ENCODE assay signal across 21 cellular contexts in the genomic region with DNA sequence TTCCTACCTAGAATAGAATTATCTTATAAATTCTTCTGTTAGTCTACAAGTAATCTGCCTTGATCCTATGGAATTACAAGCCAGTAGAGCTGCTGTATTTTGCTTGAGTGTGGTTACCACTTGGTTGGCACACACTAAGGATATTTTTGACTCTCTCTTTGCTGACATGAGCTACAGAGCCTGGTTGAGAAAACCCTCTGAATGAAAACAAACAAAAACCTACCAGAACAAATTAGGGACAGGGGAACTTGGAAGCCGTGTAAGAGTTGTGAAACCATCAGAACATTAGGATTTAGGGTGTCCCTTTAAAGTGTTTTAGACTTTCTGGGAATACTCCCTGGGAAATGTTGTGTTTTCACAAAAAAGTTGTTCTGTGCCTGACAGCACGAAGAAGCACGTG.
"Had no signal": no experiment of that assay in that cellular context is flagged by ENCODE, and none has a peak within 500 bp of the region (broad histone marks: within the 10 kb centered on the region; RNA-seq: fewer than 3 reads in every experiment).

No MANE protein-coding gene starts in this region.

- H3K4me1 Mint-ChIP-seq: activated CD8-positive, alpha-beta memory T cell treated with anti-CD3 and anti-CD28 coated beads, Interleukin-2, amount 10 ng/mL, durations not matched to agents 7 days and 5 days had no signal

- ATAC-seq: activated CD8-positive, alpha-beta memory T cell treated with anti-CD3 and anti-CD28 coated beads, Interleukin-2, amount 10 ng/mL, durations not matched to agents 7 days and 5 days; natural killer cell treated with Interleukin-12 subunit alpha and Interleukin-12 subunit beta and Interleukin-15 and Interleukin-18, amount 100 ng/mL, for 72 hours had no signal

- H3K4me1 ChIP-seq: adrenal gland, left ventricle myocardium inferior, right atrium auricular region, vagina had no signal

- H3K27ac ChIP-seq: adrenal gland, left ventricle myocardium inferior, right atrium auricular region, spleen, stomach, vagina, VCaP had no signal

- H3K36me3 ChIP-seq: adrenal gland, left ventricle myocardium inferior, right atrium auricular region, spleen, stomach, vagina had no signal

- H3K4me3 ChIP-seq: adrenal gland, left ventricle myocardium inferior, right atrium auricular region, spleen, stomach, vagina had no signal

- H3K27ac Mint-ChIP-seq: activated CD4-positive, alpha-beta memory T cell treated with anti-CD3 and anti-CD28 coated beads for 36 hours; activated CD8-positive, alpha-beta memory T cell treated with anti-CD3 and anti-CD28 coated beads, Interleukin-2, amount 10 ng/mL, durations not matched to agents 7 days and 5 days; activated T-cell treated with anti-CD3 and anti-CD28 coated beads, Interleukin-2, amount 50 U/mL, for 24 hours; dendritic cell treated with granulocyte-macrophage colony-stimulating factor and Interleukin-4, amounts not matched to agents 40 ng/mL and 50 ng/mL, for 4 days; natural killer cell treated with Interleukin-12 subunit alpha and Interleukin-12 subunit beta and Interleukin-15 and Interleukin-18, amount 100 ng/mL, for 72 hours; progenitor cell of endocrine pancreas had no signal

- H3K27me3 ChIP-seq: adrenal gland, right atrium auricular region, stomach, vagina had no signal

- H3K9me3 Mint-ChIP-seq: activated CD4-positive, alpha-beta memory T cell treated with anti-CD3 and anti-CD28 coated beads for 36 hours; activated T-cell treated with anti-CD3 and anti-CD28 coated beads, Interleukin-2, amount 50 U/mL, for 24 hours; dendritic cell treated with granulocyte-macrophage colony-stimulating factor and Interleukin-4, amounts not matched to agents 40 ng/mL and 50 ng/mL, for 4 days; natural killer cell treated with Interleukin-12 subunit alpha and Interleukin-12 subunit beta and Interleukin-15 and Interleukin-18, amount 100 ng/mL, for 72 hours had no signal

- H3K9me3 ChIP-seq: adrenal gland, left ventricle myocardium inferior, right atrium auricular region, SK-N-SH, spleen, stomach, vagina had no signal

- H3K4me3 Mint-ChIP-seq: activated CD4-positive, alpha-beta memory T cell treated with anti-CD3 and anti-CD28 coated beads for 36 hours; activated CD8-positive, alpha-beta memory T cell treated with anti-CD3 and anti-CD28 coated beads, Interleukin-2, amount 10 ng/mL, durations not matched to agents 7 days and 5 days; activated T-cell treated with anti-CD3 and anti-CD28 coated beads, Interleukin-2, amount 50 U/mL, for 24 hours; dendritic cell treated with granulocyte-macrophage colony-stimulating factor and Interleukin-4, amounts not matched to agents 40 ng/mL and 50 ng/mL, for 4 days; natural killer cell treated with Interleukin-12 subunit alpha and Interleukin-12 subunit beta and Interleukin-15 and Interleukin-18, amount 100 ng/mL, for 72 hours had no signal

- H3K27me3 Mint-ChIP-seq: progenitor cell of endocrine pancreas had no signal

- H3K4me2 ChIP-seq: SK-N-SH had no signal

- H3K36me3 Mint-ChIP-seq: activated CD4-positive, alpha-beta memory T cell treated with anti-CD3 and anti-CD28 coated beads for 36 hours; activated CD8-positive, alpha-beta memory T cell treated with anti-CD3 and anti-CD28 coated beads, Interleukin-2, amount 10 ng/mL, durations not matched to agents 7 days and 5 days; natural killer cell treated with Interleukin-12 subunit alpha and Interleukin-12 subunit beta and Interleukin-15 and Interleukin-18, amount 100 ng/mL, for 72 hours had no signal

- DNase-seq: activated CD4-positive, alpha-beta memory T cell treated with anti-CD3 and anti-CD28 coated beads for 36 hours; activated CD8-positive, alpha-beta memory T cell treated with anti-CD3 and anti-CD28 coated beads, Interleukin-2, amount 10 ng/mL, durations not matched to agents 7 days and 5 days; activated effector memory CD4-positive, alpha-beta T cell treated with Interleukin-2 at 50 U/mL for 16 hours; activated naive CD4-positive, alpha-beta T cell treated with anti-CD3 and anti-CD28 coated beads, Interleukin-2, amount 50 U/mL, for 16 hours; activated T-cell treated with anti-CD3 and anti-CD28 coated beads, Interleukin-2, amount 50 U/mL, for 24 hours; adrenal gland; cerebellar nuclear complex; effector memory CD4-positive, alpha-beta T cell; left ventricle myocardium inferior; mesendoderm; nucleus accumbens; SK-N-SH; spleen; stomach; T-helper 1 cell had no signal
